ENCODE assay signal across 2 cellular contexts in the genomic region with DNA sequence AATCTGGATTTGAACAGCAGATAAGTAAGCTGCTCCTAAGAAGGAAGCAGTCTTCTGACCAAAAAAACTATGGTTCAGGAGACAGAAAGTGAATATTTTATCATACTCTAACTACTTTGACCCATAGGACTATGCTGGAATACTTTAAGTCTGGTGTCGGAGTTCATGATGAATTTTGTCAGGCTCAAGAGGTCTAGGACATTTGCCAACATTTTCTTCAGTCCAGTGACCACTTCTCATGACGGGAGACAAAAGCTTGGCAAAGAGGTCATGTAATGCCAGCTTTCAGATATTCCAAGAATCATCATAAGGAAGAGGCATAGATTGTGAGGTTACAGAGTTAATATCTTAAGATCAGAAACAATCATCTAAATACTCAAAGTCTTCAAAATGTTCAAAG.
TF ChIP-seq lines count a peak whose summit lies in the region.

No MANE protein-coding gene starts in this region.

TF ChIP-seq in A549, 52 proteins besides CTCF, POLR2A, EP300 and RAD21:
- TF ChIP-seq CBX2 (IDR thresholded peaks at IDR 0.05; ENCODE audit: borderline replicate concordance, low read depth), result no peak
- no peak for TF ChIP-seq FOXS1 (CRISPR knock-in tag; IDR thresholded peaks at IDR 0.05)
- no peak for TF ChIP-seq KDM5A (IDR thresholded peaks at IDR 0.05)

TF ChIP-seq in IMR-90, 13 proteins besides CTCF, POLR2A, EP300 and RAD21:
- no peak for TF ChIP-seq FOS (IDR thresholded peaks at IDR 0.05; ENCODE audit: low read depth, low read length)
- no peak for TF ChIP-seq BHLHE40 (IDR thresholded peaks at IDR 0.05; ENCODE audit: low read depth, low read length)
- TF ChIP-seq CHD1 (IDR thresholded peaks at IDR 0.05; ENCODE audit: low read depth, low read length), result no peak
- TF ChIP-seq MAFK (IDR thresholded peaks at IDR 0.05; ENCODE audit: low read depth, low read length), result no peak
- no peak for TF ChIP-seq RCOR1 (IDR thresholded peaks at IDR 0.05; ENCODE audit: insufficient replicate concordance, low read length)
- TF ChIP-seq, protein P1, sequence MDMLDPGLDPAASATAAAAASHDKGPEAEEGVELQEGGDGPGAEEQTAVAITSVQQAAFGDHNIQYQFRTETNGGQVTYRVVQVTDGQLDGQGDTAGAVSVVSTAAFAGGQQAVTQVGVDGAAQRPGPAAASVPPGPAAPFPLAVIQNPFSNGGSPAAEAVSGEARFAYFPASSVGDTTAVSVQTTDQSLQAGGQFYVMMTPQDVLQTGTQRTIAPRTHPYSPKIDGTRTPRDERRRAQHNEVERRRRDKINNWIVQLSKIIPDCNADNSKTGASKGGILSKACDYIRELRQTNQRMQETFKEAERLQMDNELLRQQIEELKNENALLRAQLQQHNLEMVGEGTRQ (IDR thresholded peaks at IDR 0.05; ENCODE audit: low read depth, low read length), result no peak
- TF ChIP-seq SMC3 (IDR thresholded peaks at IDR 0.05; ENCODE audit: low read depth, low read length), result no peak
- no peak for TF ChIP-seq CEBPB (IDR thresholded peaks at IDR 0.05; ENCODE audit: low read depth, low read length)
- TF ChIP-seq, protein P2, sequence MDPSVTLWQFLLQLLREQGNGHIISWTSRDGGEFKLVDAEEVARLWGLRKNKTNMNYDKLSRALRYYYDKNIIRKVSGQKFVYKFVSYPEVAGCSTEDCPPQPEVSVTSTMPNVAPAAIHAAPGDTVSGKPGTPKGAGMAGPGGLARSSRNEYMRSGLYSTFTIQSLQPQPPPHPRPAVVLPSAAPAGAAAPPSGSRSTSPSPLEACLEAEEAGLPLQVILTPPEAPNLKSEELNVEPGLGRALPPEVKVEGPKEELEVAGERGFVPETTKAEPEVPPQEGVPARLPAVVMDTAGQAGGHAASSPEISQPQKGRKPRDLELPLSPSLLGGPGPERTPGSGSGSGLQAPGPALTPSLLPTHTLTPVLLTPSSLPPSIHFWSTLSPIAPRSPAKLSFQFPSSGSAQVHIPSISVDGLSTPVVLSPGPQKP (IDR thresholded peaks at IDR 0.05; ENCODE audit: borderline replicate concordance, low read depth, low read length), result no peak
- no peak for TF ChIP-seq MAZ (IDR thresholded peaks at IDR 0.05; ENCODE audit: borderline replicate concordance, low read depth, low read length)
- no peak for TF ChIP-seq MXI1 (IDR thresholded peaks at IDR 0.05; ENCODE audit: borderline replicate concordance, low read depth, low read length)
- no peak for TF ChIP-seq RFX5 (IDR thresholded peaks at IDR 0.05; ENCODE audit: low read depth, low read length)
- TF ChIP-seq NFE2L2 (IDR thresholded peaks at IDR 0.05; ENCODE audit: low read depth, low read length), result no peak
